ENCODE assay signal across 9 cellular contexts in the genomic region with DNA sequence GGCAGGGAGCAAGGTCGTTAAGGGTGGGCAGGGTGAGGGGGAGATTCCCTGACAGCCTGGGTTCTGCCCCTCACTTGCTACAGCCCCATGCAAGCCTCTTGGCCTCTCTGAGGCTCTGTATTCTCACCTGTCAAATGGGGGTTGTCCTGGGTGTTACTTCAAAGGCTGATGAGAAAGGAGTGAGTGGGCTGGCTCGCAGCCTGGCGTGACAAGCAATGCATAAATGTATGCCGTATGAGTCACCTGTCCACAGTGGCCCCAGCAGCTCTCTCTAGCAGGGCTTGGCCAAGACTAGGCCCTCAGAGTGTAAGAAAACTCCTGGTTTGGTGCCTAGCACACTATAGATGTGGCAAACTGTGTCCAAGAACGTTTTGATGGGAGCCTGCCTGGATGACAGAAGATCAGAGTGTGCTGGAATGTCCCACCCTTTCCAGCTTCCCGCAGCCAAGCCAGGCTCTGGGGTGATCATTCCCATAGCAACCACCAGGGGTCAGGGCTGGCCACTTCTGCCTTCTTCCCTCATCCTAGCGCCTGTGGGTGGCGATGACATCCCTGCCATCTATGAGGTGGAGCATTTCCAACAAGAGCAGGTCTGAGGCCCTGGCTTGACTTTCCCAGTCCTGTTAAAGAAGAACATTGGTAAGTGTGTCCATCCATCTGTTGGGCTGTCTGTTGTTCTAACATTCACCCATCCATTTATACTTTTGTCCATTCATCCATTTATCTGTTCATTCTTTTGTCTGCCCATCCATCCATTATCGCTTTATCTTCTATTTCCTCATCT. TPM values are rescaled to one million over a fixed set of nuclear protein-coding genes. Genes with fewer than 3 reads are reported as not detected.
DNase-seq lines count a peak whose midpoint lies in the region; ATAC-seq lines count a peak whose summit lies in the region.
"Had no signal": no experiment of that assay in that cellular context is flagged by ENCODE, and none has a peak within 500 bp of the region (broad histone marks: within the 10 kb centered on the region; RNA-seq: fewer than 3 reads in every experiment).

No MANE protein-coding gene starts in this region.

- peak overlapping the region; percentile 68 to 94 (median 86) for H3K4me2 ChIP-seq in BLaER1 treated with 17β-estradiol and CSF1 and Interleukin-3, amounts not matched to agents 10 nM and 100 nM

- peaks cover 3 to 21% (median 10%) of the 10 kb centered on the region in 11 experiments; a peak in 19 of 22 replicates for H3K9me3 ChIP-seq in BLaER1 treated with 17β-estradiol and CSF1 and Interleukin-3, amounts not matched to agents 10 nM and 100 nM (replicated peaks in 1 of 11)

- H3K4me1 ChIP-seq in BLaER1 treated with 17β-estradiol and CSF1 and Interleukin-3, amounts not matched to agents 10 nM and 100 nM, result peaks cover 30 to 55% (median 45%) of the 10 kb centered on the region in 10 experiments

- H3K9ac ChIP-seq in BLaER1 treated with 17β-estradiol and CSF1 and Interleukin-3, amounts not matched to agents 10 nM and 100 nM, result peak overlapping the region in 6 of 11 experiments; percentile 22 to 69 (median 62); a peak in 8 of 22 replicates

- peak; percentile 74 for ATAC-seq in GM19023 (IDR thresholded peaks at IDR 0.05; ENCODE audit: unreplicated experiment)
- peak; percentile 62 for ATAC-seq in HG03196 (IDR thresholded peaks at IDR 0.05; ENCODE audit: unreplicated experiment)

- peaks cover 0 to 3% (median 0%) of the 10 kb centered on the region in 11 experiments; a peak in 1 of 22 replicates for H3K36me3 ChIP-seq in BLaER1 treated with 17β-estradiol and CSF1 and Interleukin-3, amounts not matched to agents 10 nM and 100 nM

- peak overlapping the region in 9 of 11 experiments; percentile 27 to 86 (median 78); a peak in 17 of 22 replicates for H3K27ac ChIP-seq in BLaER1 treated with 17β-estradiol and CSF1 and Interleukin-3, amounts not matched to agents 10 nM and 100 nM
- H3K27ac ChIP-seq: SK-N-MC had no signal

- DNase-seq in NCI-H510A treated with DMSO at 0.1 percent for 48 hours (lab: John Stamatoyannopoulos, UW) (peak; percentile 73), ecto neural progenitor cell (ENCODE audit: low spot score) (peak; percentile 89), lung microvascular endothelial cell (ENCODE audit: low read depth in 2 of 2) (peak; percentile 76 to 87)
- DNase-seq in activated CD4-positive, alpha-beta T cell treated with anti-CD3 and anti-CD28 coated beads, Interleukin-2, amount 50 U/mL, for 1 hour, result peak; percentile 56
- DNase-seq in stimulated activated CD8-positive, alpha-beta memory T cell treated with anti-CD3 and anti-CD28 coated beads, Interleukin-2, amount 100 ng/mL, for 48 hours (ENCODE audit: low read depth in 2 of 2), result peak; percentile 64 to 67

- no peaks in the 10 kb centered on the region for H3K27me3 ChIP-seq in BLaER1 treated with 17β-estradiol and CSF1 and Interleukin-3, amounts not matched to agents 10 nM and 100 nM

- H3K4me3 ChIP-seq in BLaER1 treated with 17β-estradiol and CSF1 and Interleukin-3, amounts not matched to agents 10 nM and 100 nM, result peak overlapping the region in 4 of 10 experiments; percentile 26 to 45 (median 33); a peak in 5 of 20 replicates
- H3K4me3 ChIP-seq: SK-N-MC had no signal

- no peaks in the 10 kb centered on the region for H4K20me1 ChIP-seq in BLaER1 treated with 17β-estradiol and CSF1 and Interleukin-3, amounts not matched to agents 10 nM and 100 nM

RNA-seq across cellular contexts. Expression of gene ADGRG1, which starts 37.2 kb away (rescaled TPM):
- 1.4 and 17.4 TPM in 2 replicates for total RNA-seq in lung microvascular endothelial cell

RNA-seq across cellular contexts. Expression of gene ADGRG5, which starts 48.8 kb away (rescaled TPM):
- total RNA-seq in lung microvascular endothelial cell, result not detected in 2 replicates

RNA-seq across cellular contexts. Expression of gene CCDC102A, which starts 54.9 kb away (rescaled TPM):
- 7.4 and 10.7 TPM in 2 replicates for total RNA-seq in lung microvascular endothelial cell
